8 cellular contexts compared by ENCODE assay signal in genomic region chr2:72148975-72149555, GRCh38. TPM values are rescaled to one million over a fixed set of nuclear protein-coding genes. Genes with fewer than 3 reads are reported as not detected.
DNase-seq lines count a peak whose midpoint lies in the region; ATAC-seq and TF ChIP-seq lines count a peak whose summit lies in the region.

No MANE protein-coding gene starts in this region.

- no peaks in the 10 kb centered on the region for H3K9me3 ChIP-seq in mucosa of descending colon
- H3K9me3 ChIP-seq in upper lobe of right lung = no peaks in the 10 kb centered on the region

- H3K27me3 Mint-ChIP-seq in activated CD4-positive, alpha-beta T cell treated with anti-CD3 and anti-CD28 coated beads for 36 hours = peaks cover 61% of the 10 kb centered on the region
- H3K27me3 Mint-ChIP-seq in T-helper 2 cell treated with Interferon-gamma antibody and Interleukin-4, amounts not matched to agents 5 μg/mL and 100 μg/mL, for 36 hours (ENCODE audit: low read depth) = peaks cover 60% of the 10 kb centered on the region
- peaks cover 44% of the 10 kb centered on the region for H3K27me3 Mint-ChIP-seq in endothelial cell (ENCODE audit: unreplicated experiment)

- no peaks in the 10 kb centered on the region for H3K36me3 Mint-ChIP-seq in activated CD4-positive, alpha-beta T cell treated with anti-CD3 and anti-CD28 coated beads for 36 hours (ENCODE audit: low read depth)
- peaks cover 7% of the 10 kb centered on the region for H3K36me3 Mint-ChIP-seq in T-helper 2 cell treated with Interferon-gamma antibody and Interleukin-4, amounts not matched to agents 5 μg/mL and 100 μg/mL, for 36 hours (ENCODE audit: low read depth)
- H3K36me3 Mint-ChIP-seq in endothelial cell (ENCODE audit: low read depth, unreplicated experiment) = peaks cover 6% of the 10 kb centered on the region

- CTCF ChIA-PET in activated CD4-positive, alpha-beta T cell treated with anti-CD3 and anti-CD28 coated beads for 36 hours (lab: Charles Lee) = no interaction called here

- peaks cover 68% of the 10 kb centered on the region for H3K27me3 ChIP-seq in upper lobe of right lung

- POLR2A ChIA-PET in activated CD4-positive, alpha-beta T cell treated with anti-CD3 and anti-CD28 coated beads for 36 hours (lab: Charles Lee) = interaction anchor here (0.6 kb wide), 1 partner anchor 618 kb away, joined by 3 read pairs; no protein-coding TSS in a partner anchor

- H3K9me3 Mint-ChIP-seq in activated CD4-positive, alpha-beta T cell treated with anti-CD3 and anti-CD28 coated beads for 36 hours (ENCODE audit: low read depth) = no peaks in the 10 kb centered on the region
- no peaks in the 10 kb centered on the region for H3K9me3 Mint-ChIP-seq in T-helper 2 cell treated with Interferon-gamma antibody and Interleukin-4, amounts not matched to agents 5 μg/mL and 100 μg/mL, for 36 hours
- H3K9me3 Mint-ChIP-seq in endothelial cell (ENCODE audit: unreplicated experiment) = peaks cover 5% of the 10 kb centered on the region

- intact Hi-C loops in activated CD4-positive, alpha-beta T cell treated with anti-CD3 and anti-CD28 coated beads for 36 hours (cut with DNase I, micrococcal nuclease) = loop anchor here (5.0 to 10.0 kb wide), 7 partner anchors 428 to 1146 kb away; partner anchors contain the start of genes EGR4 (in 1 of the 2) and EMX1 (in 1 of the 2)
- intact Hi-C loops in mucosa of descending colon (cut with DNase I, micrococcal nuclease) (no loop called here), upper lobe of right lung (cut with DNase I) (loop anchor here (10.0 kb wide), 1 partner anchor 224 kb away; no protein-coding TSS in a partner anchor)

- TF ChIP-seq CTCF in endothelial cell (IDR thresholded peaks at IDR 0.05; ENCODE audit: unreplicated experiment) (no peak), mucosa of descending colon (IDR thresholded peaks at IDR 0.05) (no peak), upper lobe of right lung (IDR thresholded peaks at IDR 0.05) (no peak)

- DNase-seq in activated CD4-positive, alpha-beta T cell treated with anti-CD3 and anti-CD28 coated beads for 36 hours = peak; percentile 62
- no peak for DNase-seq in activated CD4-positive, alpha-beta T cell treated with anti-CD3 and anti-CD28 coated beads for 4 hours
- DNase-seq in T-helper 2 cell treated with Interferon-gamma antibody and Interleukin-4, amounts not matched to agents 5 μg/mL and 100 μg/mL, for 36 hours (ENCODE audit: low spot score) = no peak
- DNase-seq in endothelial cell (ENCODE audit: low spot score) (peak; percentile 34), mucosa of descending colon (peak; percentile 54 to 70 (median 63)), upper lobe of right lung (peak; percentile 70), T-helper 9 cell (no peak)

- peaks cover 38% of the 10 kb centered on the region for H3K4me1 Mint-ChIP-seq in activated CD4-positive, alpha-beta T cell treated with anti-CD3 and anti-CD28 coated beads for 36 hours
- H3K4me1 Mint-ChIP-seq in T-helper 2 cell treated with Interferon-gamma antibody and Interleukin-4, amounts not matched to agents 5 μg/mL and 100 μg/mL, for 36 hours (ENCODE audit: low read depth) = peaks cover 17% of the 10 kb centered on the region
- peaks cover 39% of the 10 kb centered on the region for H3K4me1 Mint-ChIP-seq in endothelial cell (ENCODE audit: unreplicated experiment)

- peak overlapping the region; percentile 34 for H3K4me3 Mint-ChIP-seq in activated CD4-positive, alpha-beta T cell treated with anti-CD3 and anti-CD28 coated beads for 36 hours
- H3K4me3 Mint-ChIP-seq in T-helper 2 cell treated with Interferon-gamma antibody and Interleukin-4, amounts not matched to agents 5 μg/mL and 100 μg/mL, for 36 hours = peak overlapping the region; percentile 61
- peak overlapping the region; percentile 85 for H3K4me3 Mint-ChIP-seq in endothelial cell (ENCODE audit: unreplicated experiment)

- peak; percentile 31 for ATAC-seq in activated CD4-positive, alpha-beta T cell treated with anti-CD3 and anti-CD28 coated beads for 36 hours
- ATAC-seq in mucosa of descending colon = peak; percentile 46
- ATAC-seq in upper lobe of right lung = peak; percentile 32
- no peak for ATAC-seq in GM19023 (IDR thresholded peaks at IDR 0.05; ENCODE audit: unreplicated experiment)

- H3K36me3 ChIP-seq in mucosa of descending colon (ENCODE audit: low read depth) (no peaks in the 10 kb centered on the region), upper lobe of right lung (no peaks in the 10 kb centered on the region)

- H3K27ac Mint-ChIP-seq in activated CD4-positive, alpha-beta T cell treated with anti-CD3 and anti-CD28 coated beads for 36 hours = no peak overlapping the region
- no peak overlapping the region for H3K27ac Mint-ChIP-seq in T-helper 2 cell treated with Interferon-gamma antibody and Interleukin-4, amounts not matched to agents 5 μg/mL and 100 μg/mL, for 36 hours
- no peak overlapping the region for H3K27ac Mint-ChIP-seq in endothelial cell (ENCODE audit: unreplicated experiment)

- H3K27ac ChIP-seq in upper lobe of right lung = no peak overlapping the region

- H3K4me3 ChIP-seq in mucosa of descending colon (no peak overlapping the region), upper lobe of right lung (peak overlapping the region; percentile 50)

- H3K4me1 ChIP-seq in mucosa of descending colon (ENCODE audit: low read depth) = peaks cover 54% of the 10 kb centered on the region
- peaks cover 48% of the 10 kb centered on the region for H3K4me1 ChIP-seq in upper lobe of right lung

RNA-seq across cellular contexts. Expression of gene CYP26B1, which starts 1.4 kb away (rescaled TPM):
- total RNA-seq in activated CD4-positive, alpha-beta T cell treated with anti-CD3 and anti-CD28 coated beads for 36 hours = not detected
- 1.2 TPM for total RNA-seq in endothelial cell (ENCODE audit: unreplicated experiment)
- total RNA-seq in mucosa of descending colon = 1 to 10 TPM in 2 of 3 donors, under 1 TPM in 1; 0.82 to 9.5 (median 2.5) TPM
- total RNA-seq in upper lobe of right lung = 3.8 TPM

Comparison
In these comparisons a context has a peak if more than half of its experiments do, and no peak if none do; other contexts are left out.
1. DNase-seq: peak in activated CD4-positive, alpha-beta T cell treated with anti-CD3 and anti-CD28 coated beads for 36 hours (single experiment), endothelial cell (single experiment), mucosa of descending colon (3 of 3) and upper lobe of right lung (single experiment); none in activated CD4-positive, alpha-beta T cell treated with anti-CD3 and anti-CD28 coated beads for 4 hours (0 of 2), T-helper 2 cell treated with Interferon-gamma antibody and Interleukin-4, amounts not matched to agents 5 μg/mL and 100 μg/mL, for 36 hours (single experiment) and T-helper 9 cell (single experiment).
2. H3K4me3 Mint-ChIP-seq: peak in every context shown above with its lines; median percentile 85 in endothelial cell; 61 in T-helper 2 cell treated with Interferon-gamma antibody and Interleukin-4, amounts not matched to agents 5 μg/mL and 100 μg/mL, for 36 hours; 34 in activated CD4-positive, alpha-beta T cell treated with anti-CD3 and anti-CD28 coated beads for 36 hours.
3. intact Hi-C loops: an anchor here in activated CD4-positive, alpha-beta T cell treated with anti-CD3 and anti-CD28 coated beads for 36 hours (5.0 to 10.0 kb wide) and upper lobe of right lung (10.0 kb wide); none called in mucosa of descending colon.